8 cellular contexts compared by ENCODE assay signal in genomic region chr11:83051760-83052671, GRCh38. TPM values are rescaled to one million over a fixed set of nuclear protein-coding genes. Genes with fewer than 3 reads are reported as not detected.
A peak's percentile ranks its signal among the peaks of the same experiment; 100 is the strongest.
DNase-seq lines count a peak whose midpoint lies in the region; ATAC-seq and TF ChIP-seq lines count a peak whose summit lies in the region.

No MANE protein-coding gene starts in this region.

- no peaks in the 10 kb centered on the region for H4K20me1 ChIP-seq in GM23248 (ENCODE audit: insufficient read depth)

- H3K9me3 ChIP-seq in GM23248 (ENCODE audit: low read depth) = no peaks in the 10 kb centered on the region
- H3K9me3 ChIP-seq in skeletal muscle satellite cell (replicated peaks; ENCODE audit: low read length) = no peaks in the 10 kb centered on the region
- no peaks in the 10 kb centered on the region for H3K9me3 ChIP-seq in effector memory CD4-positive, alpha-beta T cell (ENCODE audit: control insufficient read depth, low read length)

- ATAC-seq in SK-N-SH treated with all-trans-retinoic acid at 6 μM for 48 hours = peak; percentile 86
- no peak for ATAC-seq in GM19452 (IDR thresholded peaks at IDR 0.05; ENCODE audit: unreplicated experiment)

- peak overlapping the region; percentile 49 for H3K9ac ChIP-seq in GM23248
- peak overlapping the region; percentile 60 for H3K9ac ChIP-seq in skeletal muscle satellite cell (ENCODE audit: low read depth, low read length)

- H3K4me2 ChIP-seq in GM23248 (ENCODE audit: unreplicated experiment) = peak overlapping the region; percentile 41
- peak overlapping the region; percentile 69 for H3K4me2 ChIP-seq in skeletal muscle satellite cell (ENCODE audit: low read length)

- H3F3A ChIP-seq in GM23248 (ENCODE audit: insufficient read depth) = peaks cover 31% of the 10 kb centered on the region

- H3K4me3 ChIP-seq in GM23248 (0 out of 2 replicates have a peak overlapping the region, but pooled peaks have one; percentile 1), skeletal muscle satellite cell (ENCODE audit: low read length) (peak overlapping the region; percentile 21)
- no peak overlapping the region for H3K4me3 ChIP-seq in effector memory CD4-positive, alpha-beta T cell (ENCODE audit: insufficient read depth, low read depth, low read length, poor library complexity, severe bottlenecking)

- 2 to 3% methylated on average over 6 of the region's 6 CpGs for WGBS in GM23248 (ENCODE audit: low coverage in 1 of 2, low lambda C conversion rate in 2 of 2, missing lambda C conversion rate in 2 of 2), 2 experiments

- H3K9me2 ChIP-seq in GM23248 (ENCODE audit: insufficient read depth) = no peaks in the 10 kb centered on the region

- H2AFZ ChIP-seq in GM23248 = no peak overlapping the region

- peaks cover 69% of the 10 kb centered on the region for H3K79me2 ChIP-seq in GM23248 (ENCODE audit: insufficient read depth)

- peaks cover 36% of the 10 kb centered on the region for H3K4me1 ChIP-seq in GM23248 (ENCODE audit: insufficient read depth)
- H3K4me1 ChIP-seq in skeletal muscle satellite cell (ENCODE audit: control insufficient read depth, insufficient read depth, low read length) = peaks cover 41% of the 10 kb centered on the region
- H3K4me1 ChIP-seq in effector memory CD4-positive, alpha-beta T cell (ENCODE audit: control insufficient read depth, insufficient read depth, low read length, poor library complexity, severe bottlenecking) = peaks cover 8% of the 10 kb centered on the region

- H3K27ac ChIP-seq in GM23248 = peak overlapping the region; percentile 83
- no peak overlapping the region for H3K27ac ChIP-seq in effector memory CD4-positive, alpha-beta T cell (ENCODE audit: insufficient read depth, low read length, poor library complexity, severe bottlenecking)

- DNase-seq in GM23248 (peak; percentile 96), globus pallidus (ENCODE audit: low spot score) (peak; percentile 70), T-helper 1 cell (no peak), NCI-H1417 treated with DMSO at 0.1 percent for 48 hours (lab: John Stamatoyannopoulos, UW) (no peak)
- DNase-seq in effector memory CD4-positive, alpha-beta T cell = no peak

- in situ Hi-C loops in GM23248 (cut with MboI) = no loop called here

- H3K36me3 ChIP-seq in GM23248 (ENCODE audit: low read depth) (no peaks in the 10 kb centered on the region), skeletal muscle satellite cell (ENCODE audit: insufficient read depth, low read length) (no peaks in the 10 kb centered on the region)
- no peaks in the 10 kb centered on the region for H3K36me3 ChIP-seq in effector memory CD4-positive, alpha-beta T cell (ENCODE audit: control insufficient read depth, insufficient read depth, low read length)

- H3K27me3 ChIP-seq in GM23248 (replicated peaks; ENCODE audit: insufficient read depth) (no peaks in the 10 kb centered on the region), skeletal muscle satellite cell (ENCODE audit: control insufficient read depth, insufficient read depth, low read length) (no peaks in the 10 kb centered on the region)
- H3K27me3 ChIP-seq in effector memory CD4-positive, alpha-beta T cell (replicated peaks; ENCODE audit: control insufficient read depth, insufficient read depth, low read length, poor library complexity, severe bottlenecking) = no peaks in the 10 kb centered on the region

TF ChIP-seq in SK-N-SH treated with all-trans-retinoic acid at 6 μM for 48 hours, 23 proteins besides CTCF, POLR2A, EP300 and RAD21:
- TF ChIP-seq, protein P1, sequence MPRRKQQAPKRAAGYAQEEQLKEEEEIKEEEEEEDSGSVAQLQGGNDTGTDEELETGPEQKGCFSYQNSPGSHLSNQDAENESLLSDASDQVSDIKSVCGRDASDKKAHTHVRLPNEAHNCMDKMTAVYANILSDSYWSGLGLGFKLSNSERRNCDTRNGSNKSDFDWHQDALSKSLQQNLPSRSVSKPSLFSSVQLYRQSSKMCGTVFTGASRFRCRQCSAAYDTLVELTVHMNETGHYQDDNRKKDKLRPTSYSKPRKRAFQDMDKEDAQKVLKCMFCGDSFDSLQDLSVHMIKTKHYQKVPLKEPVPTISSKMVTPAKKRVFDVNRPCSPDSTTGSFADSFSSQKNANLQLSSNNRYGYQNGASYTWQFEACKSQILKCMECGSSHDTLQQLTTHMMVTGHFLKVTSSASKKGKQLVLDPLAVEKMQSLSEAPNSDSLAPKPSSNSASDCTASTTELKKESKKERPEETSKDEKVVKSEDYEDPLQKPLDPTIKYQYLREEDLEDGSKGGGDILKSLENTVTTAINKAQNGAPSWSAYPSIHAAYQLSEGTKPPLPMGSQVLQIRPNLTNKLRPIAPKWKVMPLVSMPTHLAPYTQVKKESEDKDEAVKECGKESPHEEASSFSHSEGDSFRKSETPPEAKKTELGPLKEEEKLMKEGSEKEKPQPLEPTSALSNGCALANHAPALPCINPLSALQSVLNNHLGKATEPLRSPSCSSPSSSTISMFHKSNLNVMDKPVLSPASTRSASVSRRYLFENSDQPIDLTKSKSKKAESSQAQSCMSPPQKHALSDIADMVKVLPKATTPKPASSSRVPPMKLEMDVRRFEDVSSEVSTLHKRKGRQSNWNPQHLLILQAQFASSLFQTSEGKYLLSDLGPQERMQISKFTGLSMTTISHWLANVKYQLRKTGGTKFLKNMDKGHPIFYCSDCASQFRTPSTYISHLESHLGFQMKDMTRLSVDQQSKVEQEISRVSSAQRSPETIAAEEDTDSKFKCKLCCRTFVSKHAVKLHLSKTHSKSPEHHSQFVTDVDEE (CRISPR knock-in tag; IDR thresholded peaks at IDR 0.05) = 0 out of 2 replicates have a peak, but pooled peaks have one; percentile 50
- no peak for TF ChIP-seq BACH2 (CRISPR knock-in tag; IDR thresholded peaks at IDR 0.05; ENCODE audit: borderline replicate concordance)
- TF ChIP-seq ZC3H10 (CRISPR knock-in tag; IDR thresholded peaks at IDR 0.05) = peak; percentile 35; the same call in 1 of the 2 replicates
- peak; percentile 75 for TF ChIP-seq TCF4 (CRISPR knock-in tag; IDR thresholded peaks at IDR 0.05; ENCODE audit: borderline replicate concordance)
- TF ChIP-seq RARB (CRISPR knock-in tag; IDR thresholded peaks at IDR 0.05) = no peak
- no peak for TF ChIP-seq CSRNP3 (CRISPR knock-in tag; IDR thresholded peaks at IDR 0.05)
- TF ChIP-seq, protein P2, sequence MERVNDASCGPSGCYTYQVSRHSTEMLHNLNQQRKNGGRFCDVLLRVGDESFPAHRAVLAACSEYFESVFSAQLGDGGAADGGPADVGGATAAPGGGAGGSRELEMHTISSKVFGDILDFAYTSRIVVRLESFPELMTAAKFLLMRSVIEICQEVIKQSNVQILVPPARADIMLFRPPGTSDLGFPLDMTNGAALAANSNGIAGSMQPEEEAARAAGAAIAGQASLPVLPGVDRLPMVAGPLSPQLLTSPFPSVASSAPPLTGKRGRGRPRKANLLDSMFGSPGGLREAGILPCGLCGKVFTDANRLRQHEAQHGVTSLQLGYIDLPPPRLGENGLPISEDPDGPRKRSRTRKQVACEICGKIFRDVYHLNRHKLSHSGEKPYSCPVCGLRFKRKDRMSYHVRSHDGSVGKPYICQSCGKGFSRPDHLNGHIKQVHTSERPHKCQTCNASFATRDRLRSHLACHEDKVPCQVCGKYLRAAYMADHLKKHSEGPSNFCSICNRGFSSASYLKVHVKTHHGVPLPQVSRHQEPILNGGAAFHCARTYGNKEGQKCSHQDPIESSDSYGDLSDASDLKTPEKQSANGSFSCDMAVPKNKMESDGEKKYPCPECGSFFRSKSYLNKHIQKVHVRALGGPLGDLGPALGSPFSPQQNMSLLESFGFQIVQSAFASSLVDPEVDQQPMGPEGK (CRISPR knock-in tag; IDR thresholded peaks at IDR 0.05; ENCODE audit: borderline replicate concordance) = 0 out of 2 replicates have a peak, but pooled peaks have one; percentile 47
- TF ChIP-seq ZFP3 (CRISPR knock-in tag; IDR thresholded peaks at IDR 0.05) = peak; percentile 59; the same call in 1 of the 2 replicates
- peak; percentile 84 for TF ChIP-seq ISL1 (CRISPR knock-in tag; IDR thresholded peaks at IDR 0.05)
- TF ChIP-seq SNAI2 (CRISPR knock-in tag; IDR thresholded peaks at IDR 0.05) = 0 out of 2 replicates have a peak, but pooled peaks have one; percentile 27

RNA-seq across cellular contexts. Expression of gene RAB30, which starts 19.7 kb away (rescaled TPM):
- total RNA-seq in GM23248 (2014; rRNA removed; shearing (Covaris generic)) = 9.7 and 10.6 TPM in 2 replicates
- 12.1 and 14.0 TPM in 2 replicates for polyA plus RNA-seq in GM23248 (2016; fragmentation: Nextera tagmentation; extraction: Ambion mirVana)
- total RNA-seq in skeletal muscle satellite cell (2012; rRNA removed) = 5.8 and 9.0 TPM in 2 replicates

Comparison
In these comparisons a context has a peak if more than half of its experiments do, and no peak if none do; other contexts are left out.
1. DNase-seq: peak in GM23248 (single experiment) and globus pallidus (single experiment); none in effector memory CD4-positive, alpha-beta T cell (0 of 3), T-helper 1 cell (0 of 5) and NCI-H1417 treated with DMSO at 0.1 percent for 48 hours (single experiment).